In genomic region chr2:74119912-74120825, GRCh38 we compare ENCODE assay signal across 1 cellular context.
TF ChIP-seq lines count a peak whose summit lies in the region.

No MANE protein-coding gene starts in this region.

TF ChIP-seq in HepG2, 621 proteins besides CTCF, POLR2A, EP300 and RAD21 (continued from another document and continues in another):
- 0 out of 2 replicates have a peak, but pooled peaks have one; percentile 48 for TF ChIP-seq NFRKB (IDR thresholded peaks at IDR 0.05)
- no peak for TF ChIP-seq ZNF672 (CRISPR knock-in tag; IDR thresholded peaks at IDR 0.05)
- peak; percentile 53; the same call in 1 of the 2 replicates for TF ChIP-seq ZNF276 (CRISPR knock-in tag; IDR thresholded peaks at IDR 0.05; ENCODE audit: low read depth)
- TF ChIP-seq PAF1 (CRISPR knock-in tag; IDR thresholded peaks at IDR 0.05), result no peak
- no peak for TF ChIP-seq SIX1 (CRISPR knock-in tag; IDR thresholded peaks at IDR 0.05; ENCODE audit: borderline replicate concordance)
- TF ChIP-seq CENPT (CRISPR knock-in tag; IDR thresholded peaks at IDR 0.05; ENCODE audit: low read depth), result peak; percentile 70; the same call in 1 of the 2 replicates
- peak; percentile 62 for TF ChIP-seq SNAPC4 (CRISPR knock-in tag; IDR thresholded peaks at IDR 0.05)
- 0 out of 2 replicates have a peak, but pooled peaks have one; percentile 81 for TF ChIP-seq ZFP90 (CRISPR knock-in tag; IDR thresholded peaks at IDR 0.05; ENCODE audit: borderline replicate concordance)
- peak; percentile 98; the same call in 1 of the 2 replicates for TF ChIP-seq ZNF614 (CRISPR knock-in tag; IDR thresholded peaks at IDR 0.05; ENCODE audit: borderline replicate concordance)
- no peak for TF ChIP-seq DPF2 (CRISPR knock-in tag; IDR thresholded peaks at IDR 0.05; ENCODE audit: borderline replicate concordance, low read depth)
- TF ChIP-seq GTF2F1 (IDR thresholded peaks at IDR 0.05; ENCODE audit: low read length), result no peak
- TF ChIP-seq ZNF367 (CRISPR knock-in tag; IDR thresholded peaks at IDR 0.05; ENCODE audit: borderline replicate concordance), result peak; percentile 77; the same call in 1 of the 2 replicates
- TF ChIP-seq E2F2 (CRISPR knock-in tag; IDR thresholded peaks at IDR 0.05; ENCODE audit: borderline replicate concordance), result peak; percentile 86; the same call in 1 of the 2 replicates
- peak; percentile 87; the same call in 1 of the 2 replicates for TF ChIP-seq MYNN (CRISPR knock-in tag; IDR thresholded peaks at IDR 0.05; ENCODE audit: low read depth)
- TF ChIP-seq ZMYM3 (CRISPR knock-in tag; IDR thresholded peaks at IDR 0.05), result peak; percentile 72
- TF ChIP-seq ZNF746 (CRISPR knock-in tag; IDR thresholded peaks at IDR 0.05), result peak; percentile 91
- TF ChIP-seq ZNF792 (CRISPR knock-in tag; IDR thresholded peaks at IDR 0.05), result peak; percentile 84
- TF ChIP-seq SIN3A (IDR thresholded peaks at IDR 0.05; ENCODE audit: borderline replicate concordance, low read depth, low read length), result peak; percentile 69; the same call in 1 of the 2 replicates
- TF ChIP-seq AFF4 (CRISPR knock-in tag; IDR thresholded peaks at IDR 0.05), result no peak; the same call in 1 of the 2 replicates
- TF ChIP-seq TCF7 (IDR thresholded peaks at IDR 0.05; ENCODE audit: low read depth), result no peak
- peak; percentile 96 for TF ChIP-seq ZFP91 (CRISPR knock-in tag; IDR thresholded peaks at IDR 0.05; ENCODE audit: borderline replicate concordance)
- peak; percentile 80; the same call in 1 of the 2 replicates for TF ChIP-seq SNAPC2 (CRISPR knock-in tag; IDR thresholded peaks at IDR 0.05)
- TF ChIP-seq ATF3 (CRISPR knock-in tag; IDR thresholded peaks at IDR 0.05), result no peak; the same call in 1 of the 2 replicates
- TF ChIP-seq ZNF333 (CRISPR knock-in tag; IDR thresholded peaks at IDR 0.05; ENCODE audit: borderline replicate concordance), result peak; percentile 84
- peak; percentile 96 for TF ChIP-seq ZNF547 (CRISPR knock-in tag; IDR thresholded peaks at IDR 0.05)
- TF ChIP-seq TFDP1 (CRISPR knock-in tag; IDR thresholded peaks at IDR 0.05; ENCODE audit: borderline replicate concordance), result peak; percentile 90
- peak; percentile 99 for TF ChIP-seq CBX5 (CRISPR knock-in tag; IDR thresholded peaks at IDR 0.05; ENCODE audit: borderline replicate concordance)
- peak; percentile 87 for TF ChIP-seq ZNF451 (CRISPR knock-in tag; IDR thresholded peaks at IDR 0.05)
- no peak for TF ChIP-seq SP1 (IDR thresholded peaks at IDR 0.05)
- TF ChIP-seq SP1 (CRISPR knock-in tag; IDR thresholded peaks at IDR 0.05), result peak; percentile 11; the same call in 1 of the 2 replicates
- 0 out of 2 replicates have a peak, but pooled peaks have one; percentile 23 for TF ChIP-seq ZNF878 (CRISPR knock-in tag; IDR thresholded peaks at IDR 0.05)
- TF ChIP-seq HNF4G (IDR thresholded peaks at IDR 0.05; ENCODE audit: borderline replicate concordance, low read depth, low read length), result no peak
- no peak; the same call in 1 of the 2 replicates for TF ChIP-seq HNF4G (CRISPR knock-in tag; IDR thresholded peaks at IDR 0.05; ENCODE audit: borderline replicate concordance, low read depth)
- no peak; the same call in 1 of the 2 replicates for TF ChIP-seq MAF1 (CRISPR knock-in tag; IDR thresholded peaks at IDR 0.05; ENCODE audit: borderline replicate concordance)
- TF ChIP-seq ARID3A (IDR thresholded peaks at IDR 0.05; ENCODE audit: low read depth, low read length), result no peak
- no peak for TF ChIP-seq CREB1 (IDR thresholded peaks at IDR 0.05)
- peak; percentile 64 for TF ChIP-seq CREB1 (CRISPR knock-in tag; IDR thresholded peaks at IDR 0.05)
- TF ChIP-seq FIP1L1 (IDR thresholded peaks at IDR 0.05; ENCODE audit: borderline replicate concordance, insufficient read depth, low read depth, low read length), result no peak
- TF ChIP-seq ZNF24 (IDR thresholded peaks at IDR 0.05), result peak; percentile 63; the same call in 1 of the 2 replicates
- TF ChIP-seq NAIF1 (CRISPR knock-in tag; IDR thresholded peaks at IDR 0.05; ENCODE audit: borderline replicate concordance), result 0 out of 2 replicates have a peak, but pooled peaks have one; percentile 27
- no peak for TF ChIP-seq ZNF260 (CRISPR knock-in tag; IDR thresholded peaks at IDR 0.05; ENCODE audit: borderline replicate concordance, low read depth)
- no peak for TF ChIP-seq PCBP2 (optimal IDR thresholded peaks at IDR 0.05; ENCODE audit: low read depth, low read length, poor library complexity, severe bottlenecking)
- no peak; the same call in 1 of the 2 replicates for TF ChIP-seq ZBTB3 (CRISPR knock-in tag; IDR thresholded peaks at IDR 0.05; ENCODE audit: borderline replicate concordance, low read depth)
- TF ChIP-seq ZNF280B (CRISPR knock-in tag; IDR thresholded peaks at IDR 0.05; ENCODE audit: borderline replicate concordance), result peak; percentile 97
